ENCODE assay signal across 1 cellular context in the genomic region with DNA sequence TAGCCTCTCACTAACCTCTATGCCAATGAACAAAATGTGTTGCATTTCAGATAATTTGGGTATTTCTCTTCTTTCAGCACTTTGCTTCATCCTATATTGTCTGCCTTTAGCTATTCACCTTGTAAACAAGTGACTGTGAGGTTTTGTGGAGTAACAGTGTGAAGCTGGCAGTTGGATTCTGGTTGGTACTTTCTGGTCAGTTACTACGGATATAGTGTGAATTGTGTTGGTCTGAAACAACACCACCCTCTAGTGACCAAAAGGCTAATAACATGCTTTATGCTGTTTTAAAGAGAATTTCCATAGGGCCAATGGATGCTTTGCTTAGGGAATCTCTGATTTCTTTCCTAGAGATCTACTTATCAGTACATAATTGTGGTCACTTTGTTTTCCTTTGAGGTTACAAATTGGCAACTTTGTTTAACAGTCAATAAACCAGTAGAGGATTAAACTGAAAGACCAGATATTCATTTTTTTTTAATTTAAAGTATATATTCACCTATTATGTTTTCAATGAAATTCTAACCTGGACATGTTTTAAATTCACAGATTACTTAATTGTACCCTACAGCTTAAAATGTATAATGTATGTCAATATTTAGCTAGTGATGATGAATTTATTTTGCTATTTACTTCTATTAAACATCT.
TF ChIP-seq lines count a peak whose summit lies in the region.

No MANE protein-coding gene starts in this region.

TF ChIP-seq in H1, 55 proteins besides CTCF, POLR2A, EP300 and RAD21:
- TF ChIP-seq SAP30 (IDR thresholded peaks at IDR 0.05; ENCODE audit: insufficient read depth, insufficient replicate concordance, low read length) (no peak), CHD1 (IDR thresholded peaks at IDR 0.05; ENCODE audit: low read depth, low read length) (no peak)
TF ChIP-seq in H1: peak in this region for 0.
